In genomic region chr4:82367438-82368097, GRCh38 we compare ENCODE assay signal across 15 cellular contexts. TPM values are rescaled to one million over a fixed set of nuclear protein-coding genes. Genes with fewer than 3 reads are reported as not detected.
A peak's percentile ranks its signal among the peaks of the same experiment; 100 is the strongest.
DNase-seq lines count a peak whose midpoint lies in the region; FAIRE-seq and TF ChIP-seq lines count a peak whose summit lies in the region.
"Had no signal": no experiment of that assay in that cellular context is flagged by ENCODE, and none has a peak within 500 bp of the region (broad histone marks: within the 10 kb centered on the region; RNA-seq: fewer than 3 reads in every experiment).

No MANE protein-coding gene starts in this region.

- peak overlapping the region; percentile 71 for H3K27ac Mint-ChIP-seq in activated CD4-positive, alpha-beta T cell treated with anti-CD3 and anti-CD28 coated beads, Interleukin-2, amount 10 ng/mL, durations not matched to agents 24 days and 14 days

- H3K4me2 ChIP-seq in PC-9: peak overlapping the region; percentile 19
- H3K4me2 ChIP-seq in parathyroid adenoma (ENCODE audit: low read length): peak overlapping the region; percentile 11

- H3K9ac ChIP-seq in parathyroid adenoma: no peak overlapping the region

- H3K4me3 ChIP-seq in PC-9 (no peak overlapping the region), bronchial epithelial cell (ENCODE audit: low read depth, low read length) (no peak overlapping the region), parathyroid adenoma (ENCODE audit: low read depth, low read length) (no peak overlapping the region)
- H3K4me3 ChIP-seq: heart right ventricle, lower lobe of right lung had no signal

- peaks cover 72% of the 10 kb centered on the region for H3K36me3 Mint-ChIP-seq in activated CD4-positive, alpha-beta T cell treated with anti-CD3 and anti-CD28 coated beads, Interleukin-2, amount 10 ng/mL, durations not matched to agents 24 days and 14 days (ENCODE audit: low read depth)

- no peaks in the 10 kb centered on the region for H3K27me3 ChIP-seq in PC-9 (ENCODE audit: insufficient read depth, low read depth)
- no peaks in the 10 kb centered on the region for H3K27me3 ChIP-seq in bronchial epithelial cell (ENCODE audit: control insufficient read depth, insufficient read depth, low read length)
- no peaks in the 10 kb centered on the region for H3K27me3 ChIP-seq in parathyroid adenoma (ENCODE audit: control insufficient read depth, insufficient read depth, low read length)
- H3K27me3 ChIP-seq: heart right ventricle had no signal

- peaks cover 35% of the 10 kb centered on the region for H3K36me3 ChIP-seq in PC-9 (ENCODE audit: low read depth)
- H3K36me3 ChIP-seq in bronchial epithelial cell (ENCODE audit: control insufficient read depth, insufficient read depth, low read length): peaks cover 2% of the 10 kb centered on the region
- H3K36me3 ChIP-seq in parathyroid adenoma (ENCODE audit: control insufficient read depth, insufficient read depth, low read length): no peaks in the 10 kb centered on the region

- POLR2A ChIA-PET in PC-9 (lab: Charles Lee; ENCODE audit: unreplicated experiment): interaction anchor here (0.7 kb wide), 1 partner anchor 810 kb away, joined by 4 read pairs; no protein-coding TSS in a partner anchor

- CTCF ChIA-PET in PC-9 (lab: Charles Lee): no interaction called here

- H3K79me2 ChIP-seq in PC-9 (ENCODE audit: low read depth) (peaks cover 100% of the 10 kb centered on the region), parathyroid adenoma (peaks cover 32% of the 10 kb centered on the region)

- H3K9me3 Mint-ChIP-seq in activated CD4-positive, alpha-beta T cell treated with anti-CD3 and anti-CD28 coated beads, Interleukin-2, amount 10 ng/mL, durations not matched to agents 24 days and 14 days: no peaks in the 10 kb centered on the region

- H3K4me1 ChIP-seq in PC-9 (replicated peaks; ENCODE audit: insufficient read depth): peaks cover 40% of the 10 kb centered on the region
- peaks cover 3% of the 10 kb centered on the region for H3K4me1 ChIP-seq in parathyroid adenoma

- no TSS peak for BruUV-seq in PC-9 (replicated peaks; lab: Mats Ljungman, UMichigan)

- H3K9me2 ChIP-seq in PC-9 (ENCODE audit: insufficient read depth): no peaks in the 10 kb centered on the region

- H3K9me3 ChIP-seq in PC-9 (ENCODE audit: insufficient read depth, low read depth) (no peaks in the 10 kb centered on the region), parathyroid adenoma (ENCODE audit: control insufficient read depth, low read length) (no peaks in the 10 kb centered on the region)
- H3K9me3 ChIP-seq: heart right ventricle, lower lobe of right lung had no signal

- peak; percentile 59 for DNase-seq in activated CD4-positive, alpha-beta T cell treated with anti-CD3 and anti-CD28 coated beads, Interleukin-2, amount 10 ng/mL, durations not matched to agents 24 days and 14 days
- DNase-seq in activated CD4-positive, alpha-beta T cell treated with anti-CD3 and anti-CD28 coated beads, Interleukin-2, amount 50 U/mL, for 4 hours: no peak
- DNase-seq in PC-9 (no peak), bronchial epithelial cell (ENCODE audit: low read depth) (no peak), putamen (ENCODE audit: low spot score) (no peak), GM20000 (ENCODE audit: low spot score) (no peak), MV-4-11 (lab: John Stamatoyannopoulos, UW) (no peak)
- DNase-seq: ACHN; activated CD4-positive, CD25-positive, alpha-beta regulatory T cell; amygdala; heart right ventricle; lower lobe of right lung; NCI-H2227 treated with DMSO at 0.1 percent for 48 hours; stimulated activated CD4-positive, alpha-beta T cell treated with anti-CD3 and anti-CD28 coated beads, Interleukin-4, amount 100 ng/mL, for 4 hours had no signal

- TF ChIP-seq CTCF in PC-9 (conservative IDR thresholded peaks at IDR 0.05) (no peak), bronchial epithelial cell (IDR thresholded peaks at IDR 0.05; ENCODE audit: insufficient read depth, low read length, severe bottlenecking) (no peak), parathyroid adenoma (IDR thresholded peaks at IDR 0.05) (no peak), GM20000 (IDR thresholded peaks at IDR 0.05; ENCODE audit: extremely low read depth, missing control alignments) (no peak)

- peaks cover 20% of the 10 kb centered on the region; the same call in 1 of the 2 replicates for H3F3A ChIP-seq in PC-9 (ENCODE audit: insufficient read depth, low read depth)

- peak overlapping the region; percentile 91 for H3K4me3 Mint-ChIP-seq in activated CD4-positive, alpha-beta T cell treated with anti-CD3 and anti-CD28 coated beads, Interleukin-2, amount 10 ng/mL, durations not matched to agents 24 days and 14 days

- H2AFZ ChIP-seq in PC-9: no peak overlapping the region
- no peak overlapping the region for H2AFZ ChIP-seq in parathyroid adenoma

- no peaks in the 10 kb centered on the region for H3K27me3 Mint-ChIP-seq in activated CD4-positive, alpha-beta T cell treated with anti-CD3 and anti-CD28 coated beads, Interleukin-2, amount 10 ng/mL, durations not matched to agents 24 days and 14 days

- intact Hi-C loops in activated CD4-positive, alpha-beta T cell treated with anti-CD3 and anti-CD28 coated beads, Interleukin-2, amount 10 ng/mL, durations not matched to agents 24 days and 14 days (cut with micrococcal nuclease): loop anchor here (1.0 to 10.0 kb wide), 2 partner anchors 8 to 963 kb away; no protein-coding TSS in a partner anchor
- intact Hi-C loops in PC-9 (cut with micrococcal nuclease; ENCODE audit: unreplicated experiment): no loop called here

- H3K27ac ChIP-seq in PC-9 (no peak overlapping the region), parathyroid adenoma (no peak overlapping the region)
- H3K27ac ChIP-seq: lower lobe of right lung had no signal

- peaks cover 66% of the 10 kb centered on the region for H3K4me1 Mint-ChIP-seq in activated CD4-positive, alpha-beta T cell treated with anti-CD3 and anti-CD28 coated beads, Interleukin-2, amount 10 ng/mL, durations not matched to agents 24 days and 14 days

- FAIRE-seq in bronchial epithelial cell (lab: Jason Lieb, UNC): peak; percentile 13

- H4K20me1 ChIP-seq in PC-9 (ENCODE audit: insufficient read depth): peaks cover 98% of the 10 kb centered on the region

RNA-seq across cellular contexts. Expression of gene HNRNPD, which starts 6.2 kb away (rescaled TPM):
- total RNA-seq in activated CD4-positive, alpha-beta T cell treated with anti-CD3 and anti-CD28 coated beads, Interleukin-2, amount 10 ng/mL, durations not matched to agents 24 days and 14 days: 481 and 492 TPM in 2 replicates
- total RNA-seq in PC-9 (2021) (165 and 221 TPM in 2 replicates), bronchial epithelial cell (22.6 and 24.1 TPM in 2 replicates)
